In the genomic region with DNA sequence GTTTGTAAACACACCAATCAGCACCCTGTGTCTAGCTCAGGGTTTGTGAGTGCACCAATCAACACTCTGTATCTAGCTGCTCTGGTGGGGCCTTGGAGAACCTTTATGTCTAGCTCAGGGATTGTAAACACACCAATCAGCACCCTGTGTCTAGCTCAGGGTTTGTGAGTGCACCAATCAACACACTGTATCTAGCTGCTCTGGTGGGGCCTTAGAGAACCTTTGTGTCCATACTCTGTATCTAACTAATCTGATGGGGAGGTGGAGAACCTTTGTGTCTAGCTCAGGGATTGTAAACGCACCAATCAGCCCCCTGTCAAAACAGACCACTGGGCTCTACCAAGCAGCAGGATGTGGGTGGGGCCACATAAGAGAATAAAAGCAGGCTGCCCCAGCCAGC, we compare ENCODE assay signal across 2 cellular contexts.
TF ChIP-seq lines count a peak whose summit lies in the region.

No MANE protein-coding gene starts in this region.

TF ChIP-seq in K562, 482 proteins besides CTCF, POLR2A, EP300 and RAD21:
- TF ChIP-seq STAT6 (CRISPR knock-in tag; IDR thresholded peaks at IDR 0.05): 0 out of 2 replicates have a peak, but pooled peaks have one; percentile 6

TF ChIP-seq in HepG2, 621 proteins besides CTCF, POLR2A, EP300 and RAD21:
- TF ChIP-seq NFYB (CRISPR knock-in tag; IDR thresholded peaks at IDR 0.05) (peak; percentile 57), NFYC (CRISPR knock-in tag; IDR thresholded peaks at IDR 0.05) (peak; percentile 60)
